Comparison of ENCODE assay signal across 8 cellular contexts in the genomic region with DNA sequence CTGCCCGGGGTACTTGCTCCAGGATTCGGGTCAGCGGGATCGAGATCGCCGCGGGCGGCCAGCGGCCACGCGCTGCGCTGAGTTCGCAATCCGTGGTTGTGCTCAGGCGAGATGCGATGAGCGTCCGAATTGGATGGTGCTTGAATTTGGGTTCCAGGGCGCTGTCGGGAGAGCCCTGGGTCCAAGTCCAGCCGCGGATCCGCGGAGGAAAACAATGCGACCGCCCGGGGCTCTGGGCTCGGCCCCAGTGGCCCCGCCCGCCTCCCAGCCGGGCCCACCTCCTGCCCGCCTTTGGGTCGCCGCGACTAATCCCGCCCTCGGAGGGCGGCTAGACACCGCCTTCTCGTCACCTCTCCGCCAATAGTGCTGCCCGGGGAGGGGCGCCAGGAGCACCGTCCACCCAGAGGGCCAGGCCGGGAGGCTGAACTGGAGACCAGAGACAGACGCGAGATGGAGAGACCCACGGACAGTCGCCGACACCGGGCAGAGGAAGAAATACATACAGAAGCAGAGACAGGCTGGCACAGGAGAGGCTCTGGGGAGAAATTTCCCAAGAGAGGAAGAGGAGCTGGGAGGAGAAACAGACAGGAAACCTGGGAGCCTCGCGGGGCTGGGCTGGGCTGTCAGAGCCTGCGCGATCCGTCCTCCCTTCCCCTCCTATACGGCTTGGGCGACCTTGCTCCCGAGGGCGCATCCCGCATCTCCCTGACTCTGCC.
A peak's percentile ranks its signal among the peaks of the same experiment; 100 is the strongest.
DNase-seq lines count a peak whose midpoint lies in the region; ATAC-seq and TF ChIP-seq lines count a peak whose summit lies in the region.

A gene with protein sequence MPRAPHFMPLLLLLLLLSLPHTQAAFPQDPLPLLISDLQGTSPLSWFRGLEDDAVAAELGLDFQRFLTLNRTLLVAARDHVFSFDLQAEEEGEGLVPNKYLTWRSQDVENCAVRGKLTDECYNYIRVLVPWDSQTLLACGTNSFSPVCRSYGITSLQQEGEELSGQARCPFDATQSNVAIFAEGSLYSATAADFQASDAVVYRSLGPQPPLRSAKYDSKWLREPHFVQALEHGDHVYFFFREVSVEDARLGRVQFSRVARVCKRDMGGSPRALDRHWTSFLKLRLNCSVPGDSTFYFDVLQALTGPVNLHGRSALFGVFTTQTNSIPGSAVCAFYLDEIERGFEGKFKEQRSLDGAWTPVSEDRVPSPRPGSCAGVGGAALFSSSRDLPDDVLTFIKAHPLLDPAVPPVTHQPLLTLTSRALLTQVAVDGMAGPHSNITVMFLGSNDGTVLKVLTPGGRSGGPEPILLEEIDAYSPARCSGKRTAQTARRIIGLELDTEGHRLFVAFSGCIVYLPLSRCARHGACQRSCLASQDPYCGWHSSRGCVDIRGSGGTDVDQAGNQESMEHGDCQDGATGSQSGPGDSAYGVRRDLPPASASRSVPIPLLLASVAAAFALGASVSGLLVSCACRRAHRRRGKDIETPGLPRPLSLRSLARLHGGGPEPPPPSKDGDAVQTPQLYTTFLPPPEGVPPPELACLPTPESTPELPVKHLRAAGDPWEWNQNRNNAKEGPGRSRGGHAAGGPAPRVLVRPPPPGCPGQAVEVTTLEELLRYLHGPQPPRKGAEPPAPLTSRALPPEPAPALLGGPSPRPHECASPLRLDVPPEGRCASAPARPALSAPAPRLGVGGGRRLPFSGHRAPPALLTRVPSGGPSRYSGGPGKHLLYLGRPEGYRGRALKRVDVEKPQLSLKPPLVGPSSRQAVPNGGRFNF (minus strand): TSS at position 216 of the 716 bp plus-strand sequence. CDS start 4,010 bp downstream, outside the sequence.

- peak; percentile 99 for ATAC-seq in HG02588 (IDR thresholded peaks at IDR 0.05; ENCODE audit: unreplicated experiment)

- no peak within 1 kb of the TSS for H3K27ac ChIP-seq in SK-N-MC

- no peaks in the 10 kb centered on the region for H3K36me3 Mint-ChIP-seq in activated naive CD4-positive, alpha-beta T cell treated with anti-CD3 and anti-CD28 coated beads, Interleukin-2, amount 50 U/mL, for 24 hours

- peak within 1 kb of the TSS; percentile 61 for H3K4me3 ChIP-seq in NB4 (ENCODE audit: low read depth, low read length)
- H3K4me3 ChIP-seq in SK-N-MC = peak within 1 kb of the TSS; percentile 93

- H3K27ac Mint-ChIP-seq in activated naive CD4-positive, alpha-beta T cell treated with anti-CD3 and anti-CD28 coated beads, Interleukin-2, amount 50 U/mL, for 24 hours = peak within 1 kb of the TSS; percentile 63

- peak within 1 kb of the TSS; percentile 87 for H3K9ac ChIP-seq in SK-N-MC (ENCODE audit: insufficient read length)

- peak within 1 kb of the TSS; percentile 91 for H3K4me3 Mint-ChIP-seq in activated naive CD4-positive, alpha-beta T cell treated with anti-CD3 and anti-CD28 coated beads, Interleukin-2, amount 50 U/mL, for 24 hours

- H3K36me3 ChIP-seq in SK-N-MC (ENCODE audit: insufficient read depth, low read length) = no peaks in the 10 kb centered on the region

- H3K9me3 ChIP-seq in SK-N-MC (ENCODE audit: low read depth, low read length) = no peaks in the 10 kb centered on the region

- no peaks in the 10 kb centered on the region for H3K27me3 Mint-ChIP-seq in activated naive CD4-positive, alpha-beta T cell treated with anti-CD3 and anti-CD28 coated beads, Interleukin-2, amount 50 U/mL, for 24 hours

- H3K9me3 Mint-ChIP-seq in activated naive CD4-positive, alpha-beta T cell treated with anti-CD3 and anti-CD28 coated beads, Interleukin-2, amount 50 U/mL, for 24 hours = no peaks in the 10 kb centered on the region

- TF ChIP-seq CTCF in NB4 (IDR thresholded peaks at IDR 0.05; ENCODE audit: low read depth, low read length) = no peak

- peak; percentile 84 for DNase-seq in GM04504 (ENCODE audit: low read depth)
- DNase-seq in NB4 (ENCODE audit: low read depth) = peak; percentile 89
- no peak for DNase-seq in SK-N-MC (ENCODE audit: low read depth, low spot score)
- peak; percentile 87 for DNase-seq in germinal center (ENCODE audit: low spot score)
- DNase-seq in nucleus accumbens (lab: John Stamatoyannopoulos, UW) = peak; percentile 49 to 98 (median 93)
- peak; percentile 95 for DNase-seq in superior temporal gyrus (ENCODE audit: extremely low spot score)

- peaks cover 17% of the 10 kb centered on the region for H3K4me1 Mint-ChIP-seq in activated naive CD4-positive, alpha-beta T cell treated with anti-CD3 and anti-CD28 coated beads, Interleukin-2, amount 50 U/mL, for 24 hours

- TF ChIP-seq POLR2A in NB4 (IDR thresholded peaks at IDR 0.05; ENCODE audit: extremely low read depth, insufficient read length) = no peak
